Comparison of ENCODE assay signal across 7 cellular contexts in the genomic region with DNA sequence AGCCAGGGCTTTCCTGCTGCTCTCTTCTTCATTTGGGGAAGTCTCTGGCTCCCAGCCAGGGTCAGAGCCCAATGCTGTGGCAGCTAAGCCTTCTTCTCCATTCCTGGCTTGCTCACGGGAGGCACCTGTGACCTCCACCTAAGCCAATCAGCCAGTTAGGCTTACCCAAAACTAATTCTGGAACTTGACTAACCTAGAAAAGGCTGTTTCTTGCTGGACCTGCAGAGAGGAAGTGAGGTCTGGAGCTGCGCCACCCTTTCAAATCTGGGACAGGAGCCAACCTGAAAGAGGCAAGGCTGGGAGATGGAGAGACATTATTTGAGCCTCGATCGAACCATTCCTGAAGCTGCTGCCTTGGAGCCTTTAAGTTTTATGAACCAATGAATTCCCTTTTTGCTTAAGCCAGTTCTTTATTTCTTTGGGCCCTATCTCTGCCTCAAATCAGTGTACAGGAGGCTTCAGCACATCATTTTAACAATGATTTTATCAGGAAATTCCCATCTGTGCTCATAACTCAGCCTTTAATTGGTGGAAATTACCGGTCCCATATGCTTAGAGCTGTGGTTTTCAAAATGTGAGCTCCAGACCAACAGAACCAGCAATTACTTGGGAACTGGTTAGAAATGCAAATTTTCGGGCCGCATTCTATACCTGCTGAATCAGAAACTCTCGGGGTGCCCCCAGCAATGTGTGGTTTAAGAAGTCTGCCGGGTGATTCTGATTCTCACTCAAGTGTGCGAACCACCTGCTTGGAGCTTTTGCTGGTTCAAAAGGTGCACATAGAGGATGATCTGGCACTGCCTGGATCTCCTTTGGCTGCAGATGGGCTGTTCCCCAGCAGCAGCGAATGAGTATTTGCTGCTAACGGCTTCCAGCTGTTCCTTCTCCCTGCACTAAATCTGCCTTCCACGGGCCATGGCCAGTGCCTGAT. TPM values are rescaled to one million over a fixed set of nuclear protein-coding genes. Genes with fewer than 3 reads are reported as not detected.
DNase-seq lines count a peak whose midpoint lies in the region; ATAC-seq lines count a peak whose summit lies in the region.

No MANE protein-coding gene starts in this region.

- intact Hi-C loops in left cardiac atrium (cut with DNase I): no loop called here

- ATAC-seq in GM19025 (IDR thresholded peaks at IDR 0.05; ENCODE audit: low read depth, unreplicated experiment) (peak; percentile 51), HG02763 (IDR thresholded peaks at IDR 0.05; ENCODE audit: unreplicated experiment) (peak; percentile 70), left cardiac atrium (peak; percentile 39 to 65)

- DNase-seq in NCI-H226 (peak; percentile 58), left cardiac atrium (peak; percentile 53), SKM-1 treated with dmso at 0.1 percent for 144 hours (lab: John Stamatoyannopoulos, UW; ENCODE audit: unreplicated experiment) (no peak), NCI-H1417 treated with DMSO at 0.1 percent for 48 hours (lab: John Stamatoyannopoulos, UW) (no peak), NCI-H1930 (lab: John Stamatoyannopoulos, UW) (no peak)

RNA-seq across cellular contexts. Expression of gene SMOX, which starts 35.9 kb away (rescaled TPM):
- 1 to 10 TPM; 3.7 to 4.8 TPM for total RNA-seq in left cardiac atrium

Comparison
In these comparisons a context has a peak if more than half of its experiments do, and no peak if none do; other contexts are left out.
1. DNase-seq: peak in NCI-H226 (single experiment) and left cardiac atrium (single experiment); none in SKM-1 treated with dmso at 0.1 percent for 144 hours (single experiment), NCI-H1417 treated with DMSO at 0.1 percent for 48 hours (single experiment) and NCI-H1930 (0 of 2).
2. Peak in every context shown above with its lines, with median percentiles within 50 percentile points of each other: ATAC-seq.